Comparison of ENCODE assay signal across 25 cellular contexts in the genomic region with DNA sequence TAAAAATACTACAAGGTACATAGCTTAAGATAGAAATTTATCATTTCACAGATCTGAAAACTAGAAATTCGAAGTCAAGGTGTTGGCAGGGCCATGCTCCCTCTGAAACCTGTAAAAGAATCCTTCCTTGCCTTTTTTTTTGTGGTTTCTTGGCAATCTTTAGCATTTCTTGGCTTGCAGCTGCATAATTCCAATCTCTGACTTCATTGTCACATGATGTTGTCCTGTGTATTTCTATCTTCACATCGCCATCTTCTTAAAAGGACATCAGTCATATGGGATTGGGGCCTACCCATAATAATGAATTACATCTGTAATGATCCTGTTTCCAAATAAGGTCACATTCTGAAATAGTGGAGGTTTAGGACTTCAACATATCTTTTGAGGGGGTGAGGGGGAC.
A peak's percentile ranks its signal among the peaks of the same experiment; 100 is the strongest.
DNase-seq lines count a peak whose midpoint lies in the region; ATAC-seq and TF ChIP-seq lines count a peak whose summit lies in the region.
"Had no signal": no experiment of that assay in that cellular context is flagged by ENCODE, and none has a peak within 500 bp of the region (broad histone marks: within the 10 kb centered on the region; RNA-seq: fewer than 3 reads in every experiment).

No MANE protein-coding gene starts in this region.

- H3K36me3 Mint-ChIP-seq in CD4-positive, alpha-beta T cell (ENCODE audit: low read depth), result no peaks in the 10 kb centered on the region
- peaks cover 2% of the 10 kb centered on the region for H3K36me3 Mint-ChIP-seq in activated naive CD8-positive, alpha-beta T cell treated with anti-CD3 and anti-CD28 coated beads, Interleukin-2, amount 50 U/mL, for 24 hours (ENCODE audit: low read depth)
- H3K36me3 Mint-ChIP-seq: CD8-positive, alpha-beta T cell had no signal

- H3K9me3 ChIP-seq in CD4-positive, alpha-beta T cell (ENCODE audit: control insufficient read depth, low read length), result no peaks in the 10 kb centered on the region
- H3K9me3 ChIP-seq: Caco-2 had no signal

- TF ChIP-seq CTCF in HFF-Myc (IDR thresholded peaks at IDR 0.05; ENCODE audit: low read depth, low read length, missing control alignments), result no peak
- TF ChIP-seq CTCF in CD4-positive, alpha-beta T cell (IDR thresholded peaks at IDR 0.05), result no peak

- POLR2A ChIA-PET in CD4-positive, alpha-beta T cell (lab: Charles Lee), result no interaction called here

- H3K9me3 Mint-ChIP-seq in CD4-positive, alpha-beta T cell, result no peaks in the 10 kb centered on the region
- H3K9me3 Mint-ChIP-seq in activated naive CD8-positive, alpha-beta T cell treated with anti-CD3 and anti-CD28 coated beads, Interleukin-2, amount 50 U/mL, for 24 hours, result no peaks in the 10 kb centered on the region
- H3K9me3 Mint-ChIP-seq: CD8-positive, alpha-beta T cell had no signal

- no peak for ATAC-seq in CD4-positive, alpha-beta T cell (ENCODE audit: poor library complexity)
- ATAC-seq in activated naive CD8-positive, alpha-beta T cell treated with anti-CD3 and anti-CD28 coated beads, Interleukin-2, amount 50 U/mL, for 24 hours, result no peak
- ATAC-seq: CD8-positive, alpha-beta T cell; HCT116; HepG2; PC-3; SK-N-SH treated with all-trans-retinoic acid at 6 μM for 48 hours had no signal

- intact Hi-C loops in CD4-positive, alpha-beta T cell (cut with DNase I, micrococcal nuclease), result no loop called here

- H3K4me1 Mint-ChIP-seq in CD4-positive, alpha-beta T cell (ENCODE audit: low read depth), result no peaks in the 10 kb centered on the region
- H3K4me1 Mint-ChIP-seq in activated naive CD8-positive, alpha-beta T cell treated with anti-CD3 and anti-CD28 coated beads, Interleukin-2, amount 50 U/mL, for 24 hours, result no peaks in the 10 kb centered on the region

- H3K27me3 Mint-ChIP-seq in CD4-positive, alpha-beta T cell, result no peaks in the 10 kb centered on the region
- H3K27me3 Mint-ChIP-seq in activated naive CD8-positive, alpha-beta T cell treated with anti-CD3 and anti-CD28 coated beads, Interleukin-2, amount 50 U/mL, for 24 hours, result no peaks in the 10 kb centered on the region

- DNase-seq in HFF-Myc (ENCODE audit: extremely low read depth, low read depth), result peak; percentile 5
- peak; percentile 30 for DNase-seq in astrocyte of the hippocampus (ENCODE audit: low read depth, low spot score)
- DNase-seq in fibroblast of peridontal ligament (ENCODE audit: extremely low read depth), result peak; percentile 21
- peak; percentile 26 for DNase-seq in iris pigment epithelial cell (ENCODE audit: low read depth)
- no peak for DNase-seq in CD4-positive, alpha-beta T cell
- no peak for DNase-seq in NK-92 treated with Interleukin-12 subunit alpha and Interleukin-12 subunit beta, amount 100 ng/mL, for 24 hours (lab: John Stamatoyannopoulos, UW)
- DNase-seq in activated naive CD8-positive, alpha-beta T cell treated with anti-CD3 and anti-CD28 coated beads, Interleukin-2, amount 50 U/mL, for 24 hours, result no peak
- DNase-seq: AML-193; C1 segment of cervical spinal cord; Caco-2; CD8-positive, alpha-beta T cell; DMS153; DND-41; Karpas-422; NCI-H1092; NCI-H1417 treated with DMSO at 0.1 percent for 48 hours; NCI-H1694 treated with DMSO at 0.1 percent for 48 hours; NCI-H2081; NCI-H2227 treated with DMSO at 0.1 percent for 48 hours; NCI-H510A treated with DMSO at 0.1 percent for 48 hours; NCI-H774; PC-3 had no signal

- H3K27ac ChIP-seq in CD4-positive, alpha-beta T cell (ENCODE audit: low read depth, low read length), result no peak overlapping the region

- no peak overlapping the region for H3K4me3 ChIP-seq in HFF-Myc (replicated peaks; ENCODE audit: low read depth, low read length)

- no peaks in the 10 kb centered on the region for H3K27me3 ChIP-seq in CD4-positive, alpha-beta T cell (ENCODE audit: control insufficient read depth, insufficient read depth, low read length)

- no peak overlapping the region for H3K4me3 Mint-ChIP-seq in CD4-positive, alpha-beta T cell
- H3K4me3 Mint-ChIP-seq in activated naive CD8-positive, alpha-beta T cell treated with anti-CD3 and anti-CD28 coated beads, Interleukin-2, amount 50 U/mL, for 24 hours, result no peak overlapping the region
- H3K4me3 Mint-ChIP-seq: CD8-positive, alpha-beta T cell had no signal

- no peak overlapping the region for H3K27ac Mint-ChIP-seq in CD4-positive, alpha-beta T cell
- H3K27ac Mint-ChIP-seq in activated naive CD8-positive, alpha-beta T cell treated with anti-CD3 and anti-CD28 coated beads, Interleukin-2, amount 50 U/mL, for 24 hours, result no peak overlapping the region
- H3K27ac Mint-ChIP-seq: CD8-positive, alpha-beta T cell had no signal

- CTCF ChIA-PET in CD4-positive, alpha-beta T cell (lab: Charles Lee), result interaction anchor here (0.9 kb wide), 1 partner anchor 10 kb away, joined by 3 read pairs; no protein-coding TSS in a partner anchor

Comparison
In these comparisons a context has a peak if more than half of its experiments do, and no peak if none do; other contexts are left out.
1. DNase-seq: peak in HFF-Myc (single experiment), astrocyte of the hippocampus (single experiment), fibroblast of peridontal ligament (single experiment) and iris pigment epithelial cell (single experiment); none in CD4-positive, alpha-beta T cell (0 of 10), NK-92 treated with Interleukin-12 subunit alpha and Interleukin-12 subunit beta, amount 100 ng/mL, for 24 hours (single experiment) and activated naive CD8-positive, alpha-beta T cell treated with anti-CD3 and anti-CD28 coated beads, Interleukin-2, amount 50 U/mL, for 24 hours (single experiment).